ENCODE assay signal across 21 cellular contexts in genomic region chr14:87264386-87264785, GRCh38.
"Had no signal": no experiment of that assay in that cellular context is flagged by ENCODE, and none has a peak within 500 bp of the region (broad histone marks: within the 10 kb centered on the region; RNA-seq: fewer than 3 reads in every experiment).

No MANE protein-coding gene starts in this region.

- H3K36me3 ChIP-seq: esophagus squamous epithelium, neutrophil, spleen, thyroid gland, upper lobe of right lung, vagina had no signal

- H3K36me3 Mint-ChIP-seq: naive thymus-derived CD4-positive, alpha-beta T cell; stimulated activated naive B cell treated with anti-CD40 and anti-IgM and Interleukin-4, amounts not matched to agents 10 μg/mL and 1 μg/mL and 100 μg/mL, for 72 hours had no signal

- H3K4me3 Mint-ChIP-seq: naive thymus-derived CD4-positive, alpha-beta T cell; nephron progenitor cell; stimulated activated naive B cell treated with anti-CD40 and anti-IgM and Interleukin-4, amounts not matched to agents 10 μg/mL and 1 μg/mL and 100 μg/mL, for 72 hours had no signal

- H3K27me3 Mint-ChIP-seq: naive thymus-derived CD4-positive, alpha-beta T cell; stimulated activated naive B cell treated with anti-CD40 and anti-IgM and Interleukin-4, amounts not matched to agents 10 μg/mL and 1 μg/mL and 100 μg/mL, for 72 hours had no signal

- H3K4me2 ChIP-seq: hepatocyte had no signal

- H3K27ac ChIP-seq: dorsolateral prefrontal cortex, esophagus squamous epithelium, hepatocyte, neutrophil, spleen, thyroid gland, upper lobe of right lung, vagina had no signal

- H3K4me1 Mint-ChIP-seq: naive thymus-derived CD4-positive, alpha-beta T cell; nephron progenitor cell; stimulated activated naive B cell treated with anti-CD40 and anti-IgM and Interleukin-4, amounts not matched to agents 10 μg/mL and 1 μg/mL and 100 μg/mL, for 72 hours had no signal

- ATAC-seq: naive thymus-derived CD4-positive, alpha-beta T cell; sciatic nerve; stimulated activated naive B cell treated with anti-CD40 and anti-IgM and Interleukin-4, amounts not matched to agents 10 μg/mL and 1 μg/mL and 100 μg/mL, for 72 hours; upper lobe of right lung had no signal

- DNase-seq: cortex of kidney; dorsolateral prefrontal cortex; effector CD8-positive, alpha-beta T cell; esophagus squamous epithelium; foreskin melanocyte; head of caudate nucleus; naive thymus-derived CD4-positive, alpha-beta T cell; nephron progenitor cell; posterior cingulate gyrus; spleen; stimulated activated CD4-positive, alpha-beta T cell treated with anti-CD3 and anti-CD28 coated beads, Interleukin-15, amount 100 ng/mL, for 24 hours; stimulated activated CD4-positive, alpha-beta T cell treated with anti-CD3 and anti-CD28 coated beads, Interleukin-1b, Interleukin-23, amount 100 ng/mL, for 48 hours; stimulated activated CD4-positive, alpha-beta T cell treated with anti-CD3 and anti-CD28 coated beads, Interleukin-4, amount 100 ng/mL, for 24 hours; stimulated activated naive B cell treated with anti-CD40 and anti-IgM and Interleukin-4, amounts not matched to agents 10 μg/mL and 1 μg/mL and 100 μg/mL, for 72 hours; thyroid gland; upper lobe of right lung had no signal

- FAIRE-seq: endometrium had no signal

- H3K4me1 ChIP-seq: esophagus squamous epithelium, spleen, thyroid gland, upper lobe of right lung, vagina had no signal

- H3K79me2 ChIP-seq: hepatocyte had no signal

- H3K9me3 ChIP-seq: esophagus squamous epithelium, neutrophil, thyroid gland, upper lobe of right lung, vagina had no signal

- H3K4me3 ChIP-seq: dorsolateral prefrontal cortex, esophagus squamous epithelium, hepatocyte, spleen, thyroid gland, upper lobe of right lung, vagina had no signal

- H3K27me3 ChIP-seq: dorsolateral prefrontal cortex, esophagus squamous epithelium, hepatocyte, neutrophil, spleen, thyroid gland, upper lobe of right lung, vagina had no signal

- H2AFZ ChIP-seq: hepatocyte had no signal

- H3K27ac Mint-ChIP-seq: naive thymus-derived CD4-positive, alpha-beta T cell; nephron progenitor cell; stimulated activated naive B cell treated with anti-CD40 and anti-IgM and Interleukin-4, amounts not matched to agents 10 μg/mL and 1 μg/mL and 100 μg/mL, for 72 hours had no signal
